ENCODE assay signal across 15 cellular contexts in genomic region chr12:107344035-107344808, GRCh38.
DNase-seq lines count a peak whose midpoint lies in the region; TF ChIP-seq lines count a peak whose summit lies in the region.
"Had no signal": no experiment of that assay in that cellular context is flagged by ENCODE, and none has a peak within 500 bp of the region (broad histone marks: within the 10 kb centered on the region; RNA-seq: fewer than 3 reads in every experiment).

No MANE protein-coding gene starts in this region.

- in situ Hi-C loops in astrocyte of the cerebellum (cut with HindIII; ENCODE audit: low sequenced_read_pairs) = no loop called here

- DNase-seq in AG08396 (ENCODE audit: low spot score) (peak; percentile 44), HT1080 (ENCODE audit: low read depth) (peak; percentile 97), astrocyte of the cerebellum (ENCODE audit: low read depth) (peak; percentile 67), kidney epithelial cell (ENCODE audit: low read depth) (peak; percentile 98), amniotic stem cell (lab: John Stamatoyannopoulos, UW) (no peak), DMS79 treated with DMSO at 0.1 percent for 48 hours (lab: John Stamatoyannopoulos, UW) (no peak), Ammon's horn (ENCODE audit: low spot score) (no peak), NCI-H1417 (lab: John Stamatoyannopoulos, UW) (no peak)
- DNase-seq: activated CD4-positive, alpha-beta T cell treated with anti-CD3 and anti-CD28 coated beads, Interleukin-2, amount 10 ng/mL, durations not matched to agents 24 days and 14 days; activated T-cell treated with anti-CD3 and anti-CD28 coated beads, Interleukin-2, amount 50 U/mL, for 4 hours; effector memory CD8-positive, alpha-beta T cell; MM.1S; NCI-H446 treated with DMSO at 0.1 percent for 48 hours; Peyer's patch; T-helper 2 cell had no signal

- H3K27me3 ChIP-seq in kidney epithelial cell (ENCODE audit: control insufficient read depth, insufficient read depth, low read length) = no peaks in the 10 kb centered on the region
- H3K27me3 ChIP-seq: Peyer's patch had no signal

- TF ChIP-seq CTCF in astrocyte of the cerebellum (IDR thresholded peaks at IDR 0.05; ENCODE audit: low read depth, low read length, missing control alignments) = no peak
- no peak for TF ChIP-seq CTCF in kidney epithelial cell (IDR thresholded peaks at IDR 0.05; ENCODE audit: insufficient read depth, low read length, poor library complexity, severe bottlenecking)

- no peak overlapping the region for H3K4me3 ChIP-seq in astrocyte of the cerebellum (ENCODE audit: low read depth, low read length)
- no peak overlapping the region for H3K4me3 ChIP-seq in kidney epithelial cell (ENCODE audit: low read depth, low read length)
- H3K4me3 ChIP-seq: Peyer's patch had no signal

- H3K36me3 ChIP-seq in kidney epithelial cell (ENCODE audit: control insufficient read depth, insufficient read depth, low read length) = no peaks in the 10 kb centered on the region
- H3K36me3 ChIP-seq: Peyer's patch had no signal

Comparison
In these comparisons a context has a peak if more than half of its experiments do, and no peak if none do; other contexts are left out.
1. DNase-seq: peak in AG08396 (single experiment), HT1080 (single experiment), astrocyte of the cerebellum (single experiment) and kidney epithelial cell (single experiment); none in amniotic stem cell (single experiment), DMS79 treated with DMSO at 0.1 percent for 48 hours (single experiment), Ammon's horn (single experiment) and NCI-H1417 (0 of 3).